Comparison of ENCODE assay signal across 1 cellular context in genomic region chr9:116027511-116027910, GRCh38.
TF ChIP-seq lines count a peak whose summit lies in the region.

No MANE protein-coding gene starts in this region.

TF ChIP-seq in SK-N-SH, 30 proteins besides CTCF, POLR2A, EP300 and RAD21 (continued from another document):
- TF ChIP-seq NFIC (IDR thresholded peaks at IDR 0.05; ENCODE audit: borderline replicate concordance), result 0 out of 2 replicates have a peak, but pooled peaks have one; percentile 31
- TF ChIP-seq JUND (IDR thresholded peaks at IDR 0.05), result peak; percentile 83
- peak; percentile 80 for TF ChIP-seq FOSL2 (IDR thresholded peaks at IDR 0.05; ENCODE audit: borderline replicate concordance, low read depth)
- no peak for TF ChIP-seq FOXM1 (IDR thresholded peaks at IDR 0.05; ENCODE audit: low read depth)
- TF ChIP-seq GABPA (IDR thresholded peaks at IDR 0.05; ENCODE audit: low read depth), result no peak
- TF ChIP-seq, protein P1, sequence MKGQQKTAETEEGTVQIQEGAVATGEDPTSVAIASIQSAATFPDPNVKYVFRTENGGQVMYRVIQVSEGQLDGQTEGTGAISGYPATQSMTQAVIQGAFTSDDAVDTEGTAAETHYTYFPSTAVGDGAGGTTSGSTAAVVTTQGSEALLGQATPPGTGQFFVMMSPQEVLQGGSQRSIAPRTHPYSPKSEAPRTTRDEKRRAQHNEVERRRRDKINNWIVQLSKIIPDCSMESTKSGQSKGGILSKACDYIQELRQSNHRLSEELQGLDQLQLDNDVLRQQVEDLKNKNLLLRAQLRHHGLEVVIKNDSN (IDR thresholded peaks at IDR 0.05; ENCODE audit: borderline replicate concordance, low read depth), result no peak
